2 cellular contexts compared by ENCODE assay signal in the genomic region with DNA sequence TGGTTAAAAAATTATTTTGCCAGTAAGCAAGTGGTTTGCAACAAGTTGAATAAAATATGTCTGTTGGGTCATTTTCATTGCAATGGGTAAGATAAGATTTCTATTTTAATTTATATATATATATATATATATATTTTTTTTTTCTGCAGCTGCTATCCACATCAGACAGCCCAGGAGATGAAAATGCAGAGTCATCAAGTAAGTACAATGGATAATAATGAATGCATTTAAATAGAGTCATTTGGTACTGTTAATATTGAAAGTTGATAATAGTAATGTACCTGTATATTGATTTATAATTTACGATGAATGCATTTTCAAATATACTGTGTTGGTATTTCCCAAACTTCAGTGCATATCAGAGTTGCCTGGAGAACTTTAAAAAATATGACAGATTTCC.
TF ChIP-seq lines count a peak whose summit lies in the region.

No MANE protein-coding gene starts in this region.

TF ChIP-seq in HepG2, 621 proteins besides CTCF, POLR2A, EP300 and RAD21:
- peak; percentile 21 to 60; a peak in 3 of 4 replicates for TF ChIP-seq MAFK (conservative IDR thresholded peaks at IDR 0.05 in 1 of 2, IDR thresholded peaks at IDR 0.05 in 1 of 2; ENCODE audit: low read length in 2 of 2)
- no peak for TF ChIP-seq ZNF17 (CRISPR knock-in tag; IDR thresholded peaks at IDR 0.05)

TF ChIP-seq in IMR-90, 13 proteins besides CTCF, POLR2A, EP300 and RAD21:
- peak; percentile 51 for TF ChIP-seq MAFK (IDR thresholded peaks at IDR 0.05; ENCODE audit: low read depth, low read length)
- TF ChIP-seq RFX5 (IDR thresholded peaks at IDR 0.05; ENCODE audit: low read depth, low read length) = no peak
